8 cellular contexts compared by ENCODE assay signal in the genomic region with DNA sequence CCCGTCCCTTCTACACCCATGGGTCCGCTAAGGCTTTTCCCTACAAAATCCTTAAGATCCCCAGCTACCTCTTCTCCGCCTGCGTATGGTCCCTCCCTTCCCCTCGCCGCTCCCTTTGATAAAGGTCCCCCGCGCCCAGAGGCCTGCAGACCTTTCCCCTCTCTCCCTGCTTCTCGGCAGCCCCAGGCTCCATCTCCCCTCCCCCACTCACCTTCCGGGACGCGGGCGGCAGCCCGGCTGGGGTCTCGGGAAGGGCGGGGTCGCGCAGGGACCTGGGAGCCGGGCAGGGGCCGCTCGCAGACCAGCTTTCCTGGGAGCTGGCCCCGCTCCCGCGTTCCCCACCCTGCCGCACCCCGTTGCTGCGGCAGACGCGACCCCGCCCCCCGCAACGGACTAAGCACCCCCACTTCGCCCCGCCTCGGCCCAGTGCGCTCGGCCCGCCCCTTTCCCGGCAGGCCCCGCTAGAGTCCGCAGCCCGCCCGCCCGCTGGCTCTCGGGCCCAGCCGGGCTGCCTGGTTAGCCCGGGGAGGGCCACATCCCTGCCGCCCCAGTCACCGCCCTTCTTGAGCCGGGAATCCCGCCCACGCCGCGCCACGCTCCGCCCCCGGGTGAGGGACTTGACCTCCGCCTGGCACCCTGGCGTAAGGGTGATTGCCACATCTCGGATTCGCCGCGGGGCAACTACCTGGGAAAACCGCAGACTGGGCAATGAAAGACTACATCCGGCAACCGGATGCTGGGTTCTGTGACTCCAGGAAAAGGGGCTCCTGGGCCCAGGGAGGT. TPM values are rescaled to one million over a fixed set of nuclear protein-coding genes. Genes with fewer than 3 reads are reported as not detected.
A peak's percentile ranks its signal among the peaks of the same experiment; 100 is the strongest.
DNase-seq lines count a peak whose midpoint lies in the region; ATAC-seq and TF ChIP-seq lines count a peak whose summit lies in the region.

A gene with protein sequence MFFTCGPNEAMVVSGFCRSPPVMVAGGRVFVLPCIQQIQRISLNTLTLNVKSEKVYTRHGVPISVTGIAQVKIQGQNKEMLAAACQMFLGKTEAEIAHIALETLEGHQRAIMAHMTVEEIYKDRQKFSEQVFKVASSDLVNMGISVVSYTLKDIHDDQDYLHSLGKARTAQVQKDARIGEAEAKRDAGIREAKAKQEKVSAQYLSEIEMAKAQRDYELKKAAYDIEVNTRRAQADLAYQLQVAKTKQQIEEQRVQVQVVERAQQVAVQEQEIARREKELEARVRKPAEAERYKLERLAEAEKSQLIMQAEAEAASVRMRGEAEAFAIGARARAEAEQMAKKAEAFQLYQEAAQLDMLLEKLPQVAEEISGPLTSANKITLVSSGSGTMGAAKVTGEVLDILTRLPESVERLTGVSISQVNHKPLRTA (minus strand): TSS at position 372 of the 783 bp plus-strand sequence. CDS start 498 bp downstream, outside the sequence.

- H2AFZ ChIP-seq in GM23338 (peak within 1 kb of the TSS; percentile 59; the same call in 1 of the 2 replicates), neural progenitor cell (replicated peaks) (peak within 1 kb of the TSS; percentile 67)

- peak within 1 kb of the TSS; percentile 89 for H3K4me2 ChIP-seq in DOHH2 (ENCODE audit: low read length)
- H3K4me2 ChIP-seq in GM23338, result peak within 1 kb of the TSS; percentile 90
- peak within 1 kb of the TSS; percentile 98 for H3K4me2 ChIP-seq in neural progenitor cell

- H4K20me1 ChIP-seq in DOHH2 (ENCODE audit: control insufficient read depth, insufficient read depth, low read depth, low read length) (peaks cover 4% of the 10 kb centered on the region; the same call in 1 of the 2 replicates), GM23338 (replicated peaks; ENCODE audit: insufficient read depth) (peaks cover 12% of the 10 kb centered on the region), neural progenitor cell (ENCODE audit: low read depth) (peaks cover 10% of the 10 kb centered on the region)

- H3K9me2 ChIP-seq in DOHH2 (replicated peaks; ENCODE audit: control insufficient read depth, low read length), result no peaks in the 10 kb centered on the region
- no peaks in the 10 kb centered on the region for H3K9me2 ChIP-seq in GM23338 (ENCODE audit: insufficient read depth)

- H3K36me3 Mint-ChIP-seq in GM23338 (ENCODE audit: low read depth) (peaks cover 45% of the 10 kb centered on the region), neural progenitor cell (peaks cover 26% of the 10 kb centered on the region)

- H3K27ac ChIP-seq in DOHH2 (ENCODE audit: low read depth, low read length) (peak within 1 kb of the TSS; percentile 45), GM23338 (ENCODE audit: low read depth) (peak within 1 kb of the TSS; percentile 76), SJCRH30 (peak within 1 kb of the TSS; percentile 51), neural progenitor cell (no peak within 1 kb of the TSS), stomach smooth muscle (ENCODE audit: low read length) (peak within 1 kb of the TSS; percentile 94)

- H3K27ac Mint-ChIP-seq in GM23338 (peak within 1 kb of the TSS; percentile 41), neural progenitor cell (peak within 1 kb of the TSS; percentile 92)

- peaks cover 23% of the 10 kb centered on the region for H3K27me3 Mint-ChIP-seq in GM23338 (ENCODE audit: insufficient read depth, low read depth, poor library complexity)
- peaks cover 8% of the 10 kb centered on the region for H3K27me3 Mint-ChIP-seq in neural progenitor cell (ENCODE audit: insufficient read depth, low read depth)

- no peaks in the 10 kb centered on the region for H3K9me3 ChIP-seq in DOHH2 (ENCODE audit: control insufficient read depth, insufficient read depth, low read length)
- H3K9me3 ChIP-seq in SJCRH30 (replicated peaks), result no peaks in the 10 kb centered on the region
- H3K9me3 ChIP-seq in neural progenitor cell (ENCODE audit: low read depth), result no peaks in the 10 kb centered on the region
- no peaks in the 10 kb centered on the region for H3K9me3 ChIP-seq in stomach smooth muscle (ENCODE audit: control insufficient read depth in 2 of 2, low read length in 2 of 2)

- H3K79me2 ChIP-seq in DOHH2 (ENCODE audit: control insufficient read depth, low read length) (peaks cover 29% of the 10 kb centered on the region), GM23338 (replicated peaks; ENCODE audit: insufficient read depth) (peaks cover 20% of the 10 kb centered on the region), neural progenitor cell (ENCODE audit: low read depth) (peaks cover 27% of the 10 kb centered on the region)

- peaks cover 51% of the 10 kb centered on the region for H3K4me1 ChIP-seq in DOHH2 (ENCODE audit: control insufficient read depth, low read length)
- peaks cover 19% of the 10 kb centered on the region for H3K4me1 ChIP-seq in GM23338 (ENCODE audit: insufficient read depth)
- peaks cover 5% of the 10 kb centered on the region; the same call in 1 of the 2 replicates for H3K4me1 ChIP-seq in SJCRH30
- peaks cover 5% of the 10 kb centered on the region for H3K4me1 ChIP-seq in neural progenitor cell
- peaks cover 34% of the 10 kb centered on the region for H3K4me1 ChIP-seq in stomach smooth muscle (ENCODE audit: control insufficient read depth, insufficient read depth, low read length)

- peak; percentile 82 for ATAC-seq in GM23338

- H3K9ac ChIP-seq in neural progenitor cell (peak within 1 kb of the TSS; percentile 47), stomach smooth muscle (ENCODE audit: low read length in 2 of 2) (peak within 1 kb of the TSS; percentile 94 to 95)

- peaks cover 46% of the 10 kb centered on the region for H3K36me3 ChIP-seq in DOHH2 (ENCODE audit: control insufficient read depth, low read length)
- H3K36me3 ChIP-seq in GM23338 (ENCODE audit: insufficient read depth), result peaks cover 26% of the 10 kb centered on the region
- peaks cover 23% of the 10 kb centered on the region for H3K36me3 ChIP-seq in SJCRH30
- no peaks in the 10 kb centered on the region for H3K36me3 ChIP-seq in neural progenitor cell
- peaks cover 22 to 27% of the 10 kb centered on the region in 2 donors for H3K36me3 ChIP-seq in stomach smooth muscle (ENCODE audit: control insufficient read depth in 2 of 2, insufficient read depth in 2 of 2, low read length in 2 of 2)

- H3K4me3 Mint-ChIP-seq in GM23338 (peak within 1 kb of the TSS; percentile 92), neural progenitor cell (peak within 1 kb of the TSS; percentile 91)

- TF ChIP-seq CTCF in DOHH2 (IDR thresholded peaks at IDR 0.05; ENCODE audit: low read depth, low read length, poor library complexity, severe bottlenecking) (no peak), GM23338 (conservative IDR thresholded peaks at IDR 0.05; ENCODE audit: low read depth in 2 of 2) (no peak), foreskin fibroblast (IDR thresholded peaks at IDR 0.05; ENCODE audit: low read depth, low read length) (no peak), neural progenitor cell (IDR thresholded peaks at IDR 0.05) (no peak)

- DNase-seq in GM23338 (ENCODE audit: low spot score), result peak; percentile 94
- peak; percentile 99 for DNase-seq in M059J (ENCODE audit: low read depth)
- DNase-seq in SJCRH30, result peak; percentile 92
- DNase-seq in activated gamma-delta T cell treated with anti-CD3 and anti-CD28 coated beads, Interleukin-2, amount 50 U/mL, for 16 hours (ENCODE audit: low read depth), result peak; percentile 85
- DNase-seq in foreskin fibroblast, result peak; percentile 99
- peak; percentile 88 for DNase-seq in neural progenitor cell (ENCODE audit: low spot score)

- peaks cover 19% of the 10 kb centered on the region for H3K27me3 ChIP-seq in DOHH2 (ENCODE audit: control insufficient read depth, low read length)
- peaks cover 8% of the 10 kb centered on the region for H3K27me3 ChIP-seq in GM23338 (ENCODE audit: insufficient read depth)
- H3K27me3 ChIP-seq in SJCRH30, result no peaks in the 10 kb centered on the region
- peaks cover 14% of the 10 kb centered on the region for H3K27me3 ChIP-seq in neural progenitor cell
- no peaks in the 10 kb centered on the region for H3K27me3 ChIP-seq in stomach smooth muscle (ENCODE audit: control insufficient read depth in 1 of 2, insufficient read depth in 2 of 2, low read length in 2 of 2)

- H3K9me3 Mint-ChIP-seq in GM23338 (no peaks in the 10 kb centered on the region; the same call in 2 of the 3 replicates), neural progenitor cell (no peaks in the 10 kb centered on the region)

- peaks cover 12% of the 10 kb centered on the region for H3F3A ChIP-seq in DOHH2 (ENCODE audit: control insufficient read depth, insufficient read depth)
- H3F3A ChIP-seq in GM23338 (replicated peaks; ENCODE audit: low read depth), result peaks cover 34% of the 10 kb centered on the region
- peaks cover 16% of the 10 kb centered on the region for H3F3A ChIP-seq in neural progenitor cell (ENCODE audit: low read depth)

- H3K4me1 Mint-ChIP-seq in GM23338, result peaks cover 23% of the 10 kb centered on the region
- peaks cover 47% of the 10 kb centered on the region for H3K4me1 Mint-ChIP-seq in neural progenitor cell

- H3K4me3 ChIP-seq in DOHH2 (ENCODE audit: low read length) (peak within 1 kb of the TSS; percentile 92), GM23338 (peak within 1 kb of the TSS; percentile 90), SJCRH30 (peak within 1 kb of the TSS; percentile 80), foreskin fibroblast (ENCODE audit: low read depth in 1 of 2, low read length in 2 of 2) (peak within 1 kb of the TSS; percentile 80 to 87), neural progenitor cell (peak within 1 kb of the TSS; percentile 85), stomach smooth muscle (ENCODE audit: low read length in 2 of 2) (peak within 1 kb of the TSS; percentile 87 to 94)

TF ChIP-seq in GM23338, 12 proteins besides CTCF, POLR2A, EP300 and RAD21 (continues in another document):
- TF ChIP-seq POLR2AphosphoS5 (IDR thresholded peaks at IDR 0.05; ENCODE audit: low read depth), result peak; percentile 72

RNA-seq across cellular contexts. Expression of the gene that starts here (rescaled TPM):
- total RNA-seq in GM23338 (2014; rRNA removed; shearing (Covaris generic)), result 70.4 and 94.5 TPM in 2 replicates
- 72.2 and 75.1 TPM in 2 replicates for polyA plus RNA-seq in GM23338 (2016; fragmentation: Nextera tagmentation; extraction: Ambion mirVana)
- total RNA-seq in M059J (2014; rRNA removed; shearing (Covaris generic)), result 194 and 244 TPM in 2 replicates
- 87.4 and 92.2 TPM in 2 replicates for total RNA-seq in SJCRH30 (2014; rRNA removed; shearing (Covaris generic))
- 80.3 and 96.9 TPM in 2 replicates for total RNA-seq in neural progenitor cell (ENCODE audit: low replicate concordance)
